ENCODE assay signal across 14 cellular contexts in genomic region chr4:3836802-3837601, GRCh38.
DNase-seq lines count a peak whose midpoint lies in the region; ATAC-seq and TF ChIP-seq lines count a peak whose summit lies in the region.
"Had no signal": no experiment of that assay in that cellular context is flagged by ENCODE, and none has a peak within 500 bp of the region (broad histone marks: within the 10 kb centered on the region; RNA-seq: fewer than 3 reads in every experiment).

No MANE protein-coding gene starts in this region.

- CTCF ChIA-PET in RWPE1 (lab: Yijun Ruan, JAX), result no interaction called here

- no peak overlapping the region for H3K27ac ChIP-seq in RWPE1
- H3K27ac ChIP-seq: prostate gland had no signal

- ATAC-seq in HG03039 (IDR thresholded peaks at IDR 0.05; ENCODE audit: unreplicated experiment), result no peak
- ATAC-seq: effector memory CD8-positive, alpha-beta T cell had no signal

- POLR2A ChIA-PET in RWPE1 (lab: Yijun Ruan, JAX; ENCODE audit: low non-redundant PET), result no interaction called here

- peak; percentile 54 for DNase-seq in activated CD8-positive, alpha-beta memory T cell treated with anti-CD3 and anti-CD28 coated beads, Interleukin-2, amount 50 U/mL, for 48 hours
- DNase-seq in activated CD8-positive, alpha-beta memory T cell treated with anti-CD3 and anti-CD28 coated beads, Interleukin-2, amount 50 U/mL, for 4 hours, result no peak
- peak; percentile 26 for DNase-seq in Daoy (ENCODE audit: low read depth)
- peak; percentile 11 for DNase-seq in RWPE1 (ENCODE audit: low spot score)
- DNase-seq in iPS-NIHi11 (ENCODE audit: low spot score), result peak; percentile 79
- DNase-seq in RPMI8226, result no peak
- no peak for DNase-seq in AML-193 (lab: John Stamatoyannopoulos, UW)
- DNase-seq: activated T-cell treated with anti-CD3 and anti-CD28 coated beads, Interleukin-2, amount 50 U/mL, for 1 hour; effector memory CD8-positive, alpha-beta T cell; foreskin melanocyte; NCI-H1048; T-helper 9 cell had no signal

- no peak for TF ChIP-seq CTCF in RWPE1 (conservative IDR thresholded peaks at IDR 0.05; ENCODE audit: low read depth)

Comparison
In these comparisons a context has a peak if more than half of its experiments do, and no peak if none do; other contexts are left out.
1. DNase-seq: peak in activated CD8-positive, alpha-beta memory T cell treated with anti-CD3 and anti-CD28 coated beads, Interleukin-2, amount 50 U/mL, for 48 hours (single experiment), Daoy (single experiment), RWPE1 (single experiment) and iPS-NIHi11 (single experiment); none in activated CD8-positive, alpha-beta memory T cell treated with anti-CD3 and anti-CD28 coated beads, Interleukin-2, amount 50 U/mL, for 4 hours (single experiment), RPMI8226 (single experiment) and AML-193 (0 of 2).